In the genomic region with DNA sequence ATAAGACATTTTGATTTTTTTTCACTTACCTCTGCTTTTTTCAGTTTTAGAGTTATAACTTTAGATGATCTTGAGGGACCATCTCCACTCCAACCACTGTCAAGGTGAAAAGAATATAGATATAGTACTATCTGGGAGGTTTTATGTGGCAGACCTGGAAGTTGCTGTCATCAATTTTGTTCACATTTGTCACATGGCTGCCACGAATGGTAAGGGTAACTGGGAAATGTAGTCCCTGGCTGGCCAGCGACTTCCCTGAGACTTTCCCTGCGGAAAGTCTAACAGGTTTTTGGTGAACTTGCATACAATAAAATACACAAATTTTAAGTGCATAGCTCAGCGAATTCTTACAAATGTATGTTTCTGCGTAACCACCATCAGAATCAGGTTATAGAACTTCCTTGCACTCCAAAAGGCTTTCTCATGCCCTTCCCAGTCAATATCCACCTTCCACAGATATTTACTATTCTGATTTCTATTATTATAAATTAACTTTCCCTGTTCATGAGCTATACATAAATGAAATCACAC, we compare ENCODE assay signal across 28 cellular contexts.
"Had no signal": no experiment of that assay in that cellular context is flagged by ENCODE, and none has a peak within 500 bp of the region (broad histone marks: within the 10 kb centered on the region; RNA-seq: fewer than 3 reads in every experiment).

No MANE protein-coding gene starts in this region.

- H3K4me3 Mint-ChIP-seq: dendritic cell treated with granulocyte-macrophage colony-stimulating factor and Interleukin-4, amounts not matched to agents 40 ng/mL and 50 ng/mL, for 4 days; effector memory CD8-positive, alpha-beta T cell; endodermal cell; mesothelial cell of epicardium; naive B cell had no signal

- H3K9me3 Mint-ChIP-seq: dendritic cell treated with granulocyte-macrophage colony-stimulating factor and Interleukin-4, amounts not matched to agents 40 ng/mL and 50 ng/mL, for 4 days; endodermal cell had no signal

- H3K27me3 ChIP-seq: colonic mucosa, gastrocnemius medialis, heart right ventricle, left lung had no signal

- H3K9me3 ChIP-seq: colonic mucosa, esophagus squamous epithelium, gastrocnemius medialis, heart right ventricle, left lung, lower lobe of right lung, mucosa of descending colon had no signal

- H3K27me3 Mint-ChIP-seq: dendritic cell treated with granulocyte-macrophage colony-stimulating factor and Interleukin-4, amounts not matched to agents 40 ng/mL and 50 ng/mL, for 4 days; effector memory CD8-positive, alpha-beta T cell had no signal

- H3K36me3 Mint-ChIP-seq: mesothelial cell of epicardium had no signal

- FAIRE-seq: endometrium, islet of Langerhans, keratinocyte had no signal

- DNase-seq: colonic mucosa; cortex of kidney; effector CD8-positive, alpha-beta T cell; effector memory CD8-positive, alpha-beta T cell; endodermal cell; erythroblast; esophagus squamous epithelium; foreskin fibroblast; foreskin melanocyte; gastrocnemius medialis; glutamatergic neuron; head of caudate nucleus; heart right ventricle; hippocampal formation; left cardiac atrium; left lung; left ventricle myocardium superior; lower lobe of right lung; mesenchymal stem cell; mucosa of descending colon; naive B cell had no signal

- H3K4me1 ChIP-seq: colonic mucosa, esophagus squamous epithelium, gastrocnemius medialis, heart right ventricle, left lung, lower lobe of right lung had no signal

- H3K36me3 ChIP-seq: colonic mucosa, esophagus squamous epithelium, gastrocnemius medialis, heart right ventricle, left lung, lower lobe of right lung had no signal

- H3K4me3 ChIP-seq: colonic mucosa, esophagus squamous epithelium, gastrocnemius medialis, heart right ventricle, left lung, lower lobe of right lung, mucosa of descending colon had no signal

- H3K4me1 Mint-ChIP-seq: mesothelial cell of epicardium, naive B cell had no signal

- H3K27ac Mint-ChIP-seq: dendritic cell treated with granulocyte-macrophage colony-stimulating factor and Interleukin-4, amounts not matched to agents 40 ng/mL and 50 ng/mL, for 4 days; effector memory CD8-positive, alpha-beta T cell; endodermal cell; mesothelial cell of epicardium; naive B cell had no signal

- H3K27ac ChIP-seq: colonic mucosa, epithelial cell of prostate, esophagus squamous epithelium, gastrocnemius medialis, heart right ventricle, left lung, lower lobe of right lung had no signal

- ATAC-seq: effector memory CD8-positive, alpha-beta T cell; esophagus mucosa; gastrocnemius medialis; heart right ventricle; left cardiac atrium; left lung; left ventricle myocardium superior; lower lobe of right lung; mucosa of descending colon had no signal
